Comparison of ENCODE assay signal across 21 cellular contexts in genomic region chr16:901149-901548, GRCh38.
"Had no signal": no experiment of that assay in that cellular context is flagged by ENCODE, and none has a peak within 500 bp of the region (broad histone marks: within the 10 kb centered on the region; RNA-seq: fewer than 3 reads in every experiment).

No MANE protein-coding gene starts in this region.

- H3K9ac ChIP-seq: KMS-11, SK-N-SH had no signal

- H3K36me3 ChIP-seq: SJCRH30 had no signal

- H3K27ac ChIP-seq: KMS-11, SJCRH30, VCaP had no signal

- H3K9me3 ChIP-seq: SJCRH30, SK-N-SH had no signal

- H3K4me2 ChIP-seq: KMS-11, SK-N-SH had no signal

- H3K4me1 ChIP-seq: SJCRH30 had no signal

- ATAC-seq: activated CD4-positive, alpha-beta T cell treated with anti-CD3 and anti-CD28 coated beads for 36 hours; activated T-helper 17 cell treated with anti-CD3 and anti-CD28 coated beads, Interleukin-2, amount 50 U/mL, for 72 hours; PC-3 had no signal

- H3K4me3 ChIP-seq: SJCRH30 had no signal

- FAIRE-seq: RCC 7860 had no signal

- H3K27me3 ChIP-seq: SJCRH30 had no signal

- DNase-seq: activated CD4-positive, alpha-beta memory T cell treated with anti-CD3 and anti-CD28 coated beads, Interleukin-2, amount 10 ng/mL, durations not matched to agents 7 days and 5 days; activated CD4-positive, alpha-beta T cell treated with anti-CD3 and anti-CD28 coated beads for 36 hours; activated CD4-positive, alpha-beta T cell treated with anti-CD3 and anti-CD28 coated beads, Interleukin-2, amount 50 U/mL, for 1 hour; activated gamma-delta T cell; activated naive CD4-positive, alpha-beta T cell treated with anti-CD3 and anti-CD28 coated beads for 36 hours; activated T-cell treated with anti-CD3 and anti-CD28 coated beads for 4 hours; activated T-cell treated with anti-CD3 and anti-CD28 coated beads, Interleukin-2, amount 50 U/mL, for 48 hours; NCI-H1092; NCI-H1417 treated with DMSO at 0.1 percent for 48 hours; NCI-H1694; NCI-H2029; NCI-H510A treated with DMSO at 0.1 percent for 48 hours; NCI-H69; PC-3; SJCRH30; SK-N-SH; T-helper 1 cell had no signal
